Comparison of ENCODE assay signal across 13 cellular contexts in the genomic region with DNA sequence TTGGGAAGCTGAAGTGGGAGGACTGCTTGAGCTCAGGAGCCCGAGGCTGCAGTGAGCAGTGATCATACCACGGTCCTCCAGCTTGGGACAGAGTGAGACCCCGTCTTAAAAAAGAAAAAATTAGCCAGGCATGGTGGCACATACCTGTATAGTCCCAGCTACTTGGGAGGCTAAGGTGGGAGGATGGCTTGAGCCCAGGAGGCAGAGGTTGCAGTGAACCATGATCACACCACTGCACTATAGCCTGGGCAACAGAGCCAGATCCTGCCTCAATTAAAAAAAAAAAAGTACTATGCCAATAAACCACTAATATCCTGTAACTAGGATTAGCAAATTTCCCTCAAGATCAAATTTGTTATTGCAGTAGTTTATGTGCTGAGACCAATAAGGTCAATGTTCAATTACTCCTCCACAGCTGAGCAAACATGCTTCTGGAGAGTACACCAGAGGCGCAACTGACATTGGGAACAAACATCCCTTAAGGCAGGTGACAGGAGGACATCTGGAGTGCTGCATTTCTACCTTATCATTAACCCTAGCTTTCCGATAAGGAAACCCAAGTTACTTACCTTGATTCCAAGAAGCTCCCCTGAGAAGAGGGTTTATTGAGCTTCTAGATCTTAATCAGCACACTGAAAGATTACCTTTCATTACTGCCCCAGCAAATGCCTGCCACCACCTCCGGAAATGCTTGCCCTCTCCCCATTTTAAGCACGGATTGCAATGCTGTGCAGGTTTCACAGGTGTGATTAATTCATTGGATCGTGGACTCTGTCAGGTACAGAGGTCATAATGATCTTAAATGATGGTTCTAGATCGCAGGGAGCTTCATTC. TPM values are rescaled to one million over a fixed set of nuclear protein-coding genes. Genes with fewer than 3 reads are reported as not detected.
A peak's percentile ranks its signal among the peaks of the same experiment; 100 is the strongest.
DNase-seq lines count a peak whose midpoint lies in the region; ATAC-seq and TF ChIP-seq lines count a peak whose summit lies in the region.
"Had no signal": no experiment of that assay in that cellular context is flagged by ENCODE, and none has a peak within 500 bp of the region (broad histone marks: within the 10 kb centered on the region; RNA-seq: fewer than 3 reads in every experiment).

No MANE protein-coding gene starts in this region.

- ATAC-seq in T-helper 17 cell = no peak
- ATAC-seq in right lobe of liver = peak; percentile 66 to 80 (median 68)
- no peak for ATAC-seq in HG03342 (IDR thresholded peaks at IDR 0.05; ENCODE audit: unreplicated experiment)
- ATAC-seq: psoas muscle; stimulated activated memory B cell treated with anti-CD40 and anti-IgM and Interleukin-4, amounts not matched to agents 10 μg/mL and 1 μg/mL and 100 μg/mL, for 72 hours had no signal

- DNase-seq in COLO668 (lab: John Stamatoyannopoulos, UW; ENCODE audit: unreplicated experiment) (peak; percentile 84), NCI-H1417 (lab: John Stamatoyannopoulos, UW) (peak; percentile 11 to 90 (median 66)), T-helper 17 cell (no peak), right lobe of liver (peak in 1 of 3 donors; percentile 54), SJCRH30 (no peak), GM10248 (ENCODE audit: extremely low spot score) (no peak)
- DNase-seq: GF-D8, HCEC 1CT, psoas muscle, WERI-Rb-1 had no signal

- H3K36me3 ChIP-seq in right lobe of liver (no peaks in the 10 kb centered on the region), SJCRH30 (no peaks in the 10 kb centered on the region)
- H3K36me3 ChIP-seq: BLaER1, WERI-Rb-1 had no signal

- TF ChIP-seq POLR2A in right lobe of liver (IDR thresholded peaks at IDR 0.05) = no peak

- H3K27ac Mint-ChIP-seq in T-helper 17 cell = peak overlapping the region; percentile 95
- H3K27ac Mint-ChIP-seq: stimulated activated memory B cell treated with anti-CD40 and anti-IgM and Interleukin-4, amounts not matched to agents 10 μg/mL and 1 μg/mL and 100 μg/mL, for 72 hours had no signal

- peak overlapping the region; percentile 39 for H3K4me3 Mint-ChIP-seq in T-helper 17 cell
- H3K4me3 Mint-ChIP-seq: stimulated activated memory B cell treated with anti-CD40 and anti-IgM and Interleukin-4, amounts not matched to agents 10 μg/mL and 1 μg/mL and 100 μg/mL, for 72 hours had no signal

- CTCF ChIA-PET in GM10248 (lab: Yijun Ruan, JAX) = interaction anchor here (1.0 to 1.5 kb wide), 3 partner anchors 10 to 55 kb away, joined by 3 to 4 read pairs (median 3); no protein-coding TSS in a partner anchor

- TF ChIP-seq CTCF in right lobe of liver (IDR thresholded peaks at IDR 0.05) (no peak), GM10248 (IDR thresholded peaks at IDR 0.05; ENCODE audit: control extremely low read depth, extremely low read depth, low read depth, missing control alignments) (no peak)

- peaks cover 6% of the 10 kb centered on the region for H3K36me3 Mint-ChIP-seq in T-helper 17 cell (ENCODE audit: low read depth)
- H3K36me3 Mint-ChIP-seq: stimulated activated memory B cell treated with anti-CD40 and anti-IgM and Interleukin-4, amounts not matched to agents 10 μg/mL and 1 μg/mL and 100 μg/mL, for 72 hours had no signal

- H3K4me1 ChIP-seq in right lobe of liver (peaks cover 0 to 60% (median 31%) of the 10 kb centered on the region in 4 donors), SJCRH30 (no peaks in the 10 kb centered on the region)

- H3K27me3 Mint-ChIP-seq in T-helper 17 cell = no peaks in the 10 kb centered on the region
- H3K27me3 Mint-ChIP-seq: stimulated activated memory B cell treated with anti-CD40 and anti-IgM and Interleukin-4, amounts not matched to agents 10 μg/mL and 1 μg/mL and 100 μg/mL, for 72 hours had no signal

- H3K9me3 ChIP-seq in T-helper 17 cell (ENCODE audit: control insufficient read depth, low read length, poor library complexity, severe bottlenecking) (no peaks in the 10 kb centered on the region), right lobe of liver (no peaks in the 10 kb centered on the region), SJCRH30 (replicated peaks) (no peaks in the 10 kb centered on the region)
- H3K9me3 ChIP-seq: BLaER1, psoas muscle had no signal

- H3K27ac ChIP-seq in right lobe of liver = peak overlapping the region in 1 of 3 donors; percentile 10
- H3K27ac ChIP-seq in SJCRH30 = no peak overlapping the region
- H3K27ac ChIP-seq: BLaER1, psoas muscle, WERI-Rb-1 had no signal

- WGBS in right lobe of liver (ENCODE audit: insufficient coverage, low coverage, low lambda C conversion rate, missing lambda C conversion rate) = 40% methylated on average over 7 of the region's 9 CpGs

- no peak overlapping the region for H3K4me3 ChIP-seq in right lobe of liver
- H3K4me3 ChIP-seq in SJCRH30 = no peak overlapping the region
- H3K4me3 ChIP-seq: BLaER1, psoas muscle had no signal

- intact Hi-C loops in right lobe of liver (cut with DNase I) = no loop called here

- H3K27me3 ChIP-seq in right lobe of liver (no peaks in the 10 kb centered on the region), SJCRH30 (no peaks in the 10 kb centered on the region)
- H3K27me3 ChIP-seq: BLaER1 had no signal

- POLR2A ChIA-PET in GM10248 (lab: Yijun Ruan, JAX) = interaction anchor here (0.5 kb wide), 1 partner anchor 10 kb away, joined by 8 read pairs; no protein-coding TSS in a partner anchor

- H3K4me1 Mint-ChIP-seq in T-helper 17 cell = peaks cover 61% of the 10 kb centered on the region

RNA-seq across cellular contexts. Expression of a gene that starts 26.2 kb away (rescaled TPM):
- total RNA-seq in T-helper 17 cell (100 to 1,000 TPM; 187 to 205 TPM), right lobe of liver (10 to 100 TPM in 5 of 6 experiments, 1 to 10 TPM in 1; 7.8 to 16.0 (median 11.7) TPM)
- total RNA-seq in SJCRH30 (2014; rRNA removed; shearing (Covaris generic)) = 0.08 and 0.13 TPM in 2 replicates

Comparison
In these comparisons a context has a peak if more than half of its experiments do, and no peak if none do; other contexts are left out.
1. DNase-seq: peak in COLO668 (single experiment) and NCI-H1417 (3 of 3); none in T-helper 17 cell (0 of 3), SJCRH30 (0 of 2) and GM10248 (single experiment).
2. ATAC-seq: peak in right lobe of liver (4 of 4); none in T-helper 17 cell (single experiment) and HG03342 (single experiment).
3. RNA of a gene that starts 26.2 kb away (total RNA-seq): 187 to 205 TPM in T-helper 17 cell; 7.8 to 16.0 TPM in right lobe of liver and 0.08 to 0.13 TPM in SJCRH30; every median in the first group is over 10 times any median in the second.